Comparison of ENCODE assay signal across 26 cellular contexts in genomic region chr10:65231148-65231547, GRCh38.
"Had no signal": no experiment of that assay in that cellular context is flagged by ENCODE, and none has a peak within 500 bp of the region (broad histone marks: within the 10 kb centered on the region; RNA-seq: fewer than 3 reads in every experiment).

No MANE protein-coding gene starts in this region.

- H3K4me1 Mint-ChIP-seq: activated CD4-positive, alpha-beta T cell treated with anti-CD3 and anti-CD28 coated beads for 36 hours; central memory CD8-positive, alpha-beta T cell; immature natural killer cell; naive thymus-derived CD8-positive, alpha-beta T cell; neural crest cell; T-cell had no signal

- H3K9me3 ChIP-seq: gastroesophageal sphincter, spleen, transverse colon had no signal

- H3K27me3 Mint-ChIP-seq: activated CD4-positive, alpha-beta T cell treated with anti-CD3 and anti-CD28 coated beads for 36 hours; activated naive CD8-positive, alpha-beta T cell; central memory CD8-positive, alpha-beta T cell; naive thymus-derived CD8-positive, alpha-beta T cell; T-cell had no signal

- H3K36me3 ChIP-seq: gastroesophageal sphincter, spleen, transverse colon had no signal

- H3K27ac ChIP-seq: gastroesophageal sphincter, hepatocyte, spleen, transverse colon had no signal

- H3K4me2 ChIP-seq: hepatocyte had no signal

- H2AFZ ChIP-seq: hepatocyte had no signal

- H3K9me3 Mint-ChIP-seq: neural crest cell had no signal

- H3K4me1 ChIP-seq: gastroesophageal sphincter, spleen, transverse colon had no signal

- DNase-seq: activated CD4-positive, alpha-beta T cell treated with anti-CD3 and anti-CD28 coated beads for 36 hours; activated CD4-positive, alpha-beta T cell treated with anti-CD3 and anti-CD28 coated beads, Interleukin-2, amount 50 U/mL, for 4 hours; activated CD4-positive, CD25-positive, alpha-beta regulatory T cell; activated naive CD4-positive, alpha-beta T cell treated with Interleukin-2 at 50 U/mL for 16 hours; activated T-cell treated with anti-CD3 and anti-CD28 coated beads for 4 hours; activated T-cell treated with anti-CD3 and anti-CD28 coated beads, Interleukin-2, amount 50 U/mL, for 72 hours; anterior cingulate cortex; dermis blood vessel endothelial cell; effector CD4-positive, alpha-beta T cell; erythroblast; immature natural killer cell; kidney; left colon; mammary epithelial cell; midbrain; naive thymus-derived CD8-positive, alpha-beta T cell; spleen; stimulated activated CD4-positive, alpha-beta T cell treated with anti-CD3 and anti-CD28 coated beads, Interleukin-2, amount 100 ng/mL, for 48 hours; stimulated activated naive CD4-positive, alpha-beta T cell treated with Interleukin-2 at 50 U/mL for 16 hours; T-cell; transverse colon had no signal

- H3K36me3 Mint-ChIP-seq: activated naive CD8-positive, alpha-beta T cell; naive thymus-derived CD8-positive, alpha-beta T cell; T-cell had no signal

- H3K79me2 ChIP-seq: hepatocyte had no signal

- H3K4me3 Mint-ChIP-seq: activated CD4-positive, alpha-beta T cell treated with anti-CD3 and anti-CD28 coated beads for 36 hours; activated naive CD8-positive, alpha-beta T cell; activated T-cell treated with anti-CD3 and anti-CD28 coated beads, Interleukin-2, amount 50 U/mL, for 72 hours; central memory CD8-positive, alpha-beta T cell; immature natural killer cell; naive thymus-derived CD8-positive, alpha-beta T cell; neural crest cell; T-cell had no signal

- H3K27me3 ChIP-seq: gastroesophageal sphincter, hepatocyte, spleen, transverse colon had no signal

- H3K4me3 ChIP-seq: gastroesophageal sphincter, hepatocyte, spleen, transverse colon had no signal

- H3K27ac Mint-ChIP-seq: activated CD4-positive, alpha-beta T cell treated with anti-CD3 and anti-CD28 coated beads for 36 hours; activated naive CD8-positive, alpha-beta T cell; activated T-cell treated with anti-CD3 and anti-CD28 coated beads, Interleukin-2, amount 50 U/mL, for 72 hours; immature natural killer cell; naive thymus-derived CD8-positive, alpha-beta T cell; T-cell had no signal
